8 cellular contexts compared by ENCODE assay signal in genomic region chr3:40452562-40452875, GRCh38. TPM values are rescaled to one million over a fixed set of nuclear protein-coding genes. Genes with fewer than 3 reads are reported as not detected.
A peak's percentile ranks its signal among the peaks of the same experiment; 100 is the strongest.
DNase-seq lines count a peak whose midpoint lies in the region; ATAC-seq and TF ChIP-seq lines count a peak whose summit lies in the region.

No MANE protein-coding gene starts in this region.

- no peak for TF ChIP-seq CTCF in HFF-Myc (IDR thresholded peaks at IDR 0.05; ENCODE audit: low read depth, low read length, missing control alignments)
- TF ChIP-seq CTCF in spleen (IDR thresholded peaks at IDR 0.05 in 8 of 11, conservative IDR thresholded peaks at IDR 0.05 in 3 of 11), result no peak

- peak overlapping the region; percentile 98 for H3K27ac Mint-ChIP-seq in activated CD8-positive, alpha-beta T cell treated with anti-CD3 and anti-CD28 coated beads, Interleukin-2, amount 10 ng/mL, durations not matched to agents 7 days and 5 days

- peaks cover 42% of the 10 kb centered on the region for H3K4me1 Mint-ChIP-seq in activated CD8-positive, alpha-beta T cell treated with anti-CD3 and anti-CD28 coated beads, Interleukin-2, amount 10 ng/mL, durations not matched to agents 7 days and 5 days (ENCODE audit: low read depth)

- H3K27me3 Mint-ChIP-seq in activated CD8-positive, alpha-beta T cell treated with anti-CD3 and anti-CD28 coated beads, Interleukin-2, amount 10 ng/mL, durations not matched to agents 7 days and 5 days (ENCODE audit: low read depth), result no peaks in the 10 kb centered on the region

- peaks cover under 1% of the 10 kb centered on the region for H3K36me3 Mint-ChIP-seq in activated CD8-positive, alpha-beta T cell treated with anti-CD3 and anti-CD28 coated beads, Interleukin-2, amount 10 ng/mL, durations not matched to agents 7 days and 5 days (ENCODE audit: low read depth)

- H3K27ac ChIP-seq in spleen, result peak overlapping the region; percentile 88 to 97 (median 96)

- no peaks in the 10 kb centered on the region for H3K9me3 ChIP-seq in iPS-15b (ENCODE audit: control insufficient read depth, insufficient read depth, low read length)
- no peaks in the 10 kb centered on the region for H3K9me3 ChIP-seq in spleen

- H3K4me3 Mint-ChIP-seq in activated CD8-positive, alpha-beta T cell treated with anti-CD3 and anti-CD28 coated beads, Interleukin-2, amount 10 ng/mL, durations not matched to agents 7 days and 5 days, result peak overlapping the region; percentile 89

- CTCF ChIA-PET in activated CD8-positive, alpha-beta T cell treated with anti-CD3 and anti-CD28 coated beads, Interleukin-2, amount 10 ng/mL, durations not matched to agents 7 days and 5 days (lab: Charles Lee), result interaction anchor here (1.2 to 2.5 kb wide), 3 partner anchors 53 to 144 kb away, joined by 4 to 8 read pairs (median 5); partner anchors contain the start of genes EIF1B and ZNF620

- H3K9ac ChIP-seq in iPS-15b (ENCODE audit: low read depth, low read length), result peak overlapping the region; percentile 84

- H3K4me1 ChIP-seq in iPS-15b (ENCODE audit: control insufficient read depth, insufficient read depth, low read length), result no peaks in the 10 kb centered on the region
- H3K4me1 ChIP-seq in spleen, result peaks cover 11 to 38% (median 24%) of the 10 kb centered on the region in 6 donors

- H3K36me3 ChIP-seq in iPS-15b (ENCODE audit: control insufficient read depth, insufficient read depth, low read length) (no peaks in the 10 kb centered on the region), spleen (peaks cover 0 to 14% (median 2%) of the 10 kb centered on the region in 6 donors)

- POLR2A ChIA-PET in activated CD8-positive, alpha-beta T cell treated with anti-CD3 and anti-CD28 coated beads, Interleukin-2, amount 10 ng/mL, durations not matched to agents 7 days and 5 days (lab: Charles Lee), result interaction anchor here (0.5 to 2.2 kb wide), 5 partner anchors 25 to 283 kb away, joined by 3 to 12 read pairs (median 5); partner anchors contain the start of genes EIF1B and ZNF619

- H3K27me3 ChIP-seq in iPS-15b (ENCODE audit: control insufficient read depth, insufficient read depth, low read length) (no peaks in the 10 kb centered on the region), spleen (replicated peaks in 1 of 7) (no peaks in the 10 kb centered on the region)

- WGBS in spleen, 5 donors, result 0 to 7% (median 3%) methylated on average over 6 to 7 of the region's 7 CpGs

- no peak for ATAC-seq in activated CD8-positive, alpha-beta T cell treated with anti-CD3 and anti-CD28 coated beads, Interleukin-2, amount 10 ng/mL, durations not matched to agents 7 days and 5 days
- ATAC-seq in HG03342 (IDR thresholded peaks at IDR 0.05; ENCODE audit: unreplicated experiment), result no peak
- ATAC-seq in HG02970 (IDR thresholded peaks at IDR 0.05; ENCODE audit: low FRiP score, unreplicated experiment), result no peak
- ATAC-seq in GM21360 (IDR thresholded peaks at IDR 0.05; ENCODE audit: unreplicated experiment), result no peak

- peak overlapping the region; percentile 67 for H3K4me3 ChIP-seq in HFF-Myc (replicated peaks; ENCODE audit: low read depth, low read length)
- peak overlapping the region; percentile 94 for H3K4me3 ChIP-seq in iPS-15b (ENCODE audit: low read depth, low read length)
- H3K4me3 ChIP-seq in spleen, result peak overlapping the region; percentile 36 to 76 (median 58)

- H3K9me3 Mint-ChIP-seq in activated CD8-positive, alpha-beta T cell treated with anti-CD3 and anti-CD28 coated beads, Interleukin-2, amount 10 ng/mL, durations not matched to agents 7 days and 5 days (ENCODE audit: insufficient read depth), result no peaks in the 10 kb centered on the region

- no peak for DNase-seq in HFF-Myc (ENCODE audit: extremely low read depth, low read depth)
- no peak for DNase-seq in activated CD8-positive, alpha-beta T cell treated with anti-CD3 and anti-CD28 coated beads, Interleukin-2, amount 10 ng/mL, durations not matched to agents 7 days and 5 days
- no peak for DNase-seq in spleen
- no peak for DNase-seq in NCI-H82 treated with DMSO at 0.1 percent for 48 hours (lab: John Stamatoyannopoulos, UW; ENCODE audit: unreplicated experiment)

- intact Hi-C loops in spleen (cut with DNase I; ENCODE audit: low total_unique reads), result loop anchor here (10.0 kb wide), 2 partner anchors 72 to 138 kb away; partner anchors contain the start of gene ZNF621

- no peak for TF ChIP-seq POLR2A in spleen (IDR thresholded peaks at IDR 0.05)

RNA-seq across cellular contexts. Expression of gene RPL14, which starts 4.6 kb away (rescaled TPM):
- total RNA-seq in activated CD8-positive, alpha-beta T cell treated with anti-CD3 and anti-CD28 coated beads, Interleukin-2, amount 10 ng/mL, durations not matched to agents 7 days and 5 days, result 1,000 to 10,000 TPM; 1,835 to 1,964 TPM
- total RNA-seq in spleen, result 1,000 to 10,000 TPM in 4 of 7 donors, 100 to 1,000 TPM in 3; 292 to 1,528 (median 1,249) TPM
- polyA plus RNA-seq in spleen, result 1,000 to 10,000 TPM; 1,406 to 2,856 (median 2,495) TPM

RNA-seq across cellular contexts. Expression of gene ZNF619, which starts 24.4 kb away (rescaled TPM):
- total RNA-seq in activated CD8-positive, alpha-beta T cell treated with anti-CD3 and anti-CD28 coated beads, Interleukin-2, amount 10 ng/mL, durations not matched to agents 7 days and 5 days, result 1 to 10 TPM; 6.7 to 8.5 TPM
- 10 to 100 TPM in 6 of 7 donors, 1 to 10 TPM in 1; 8.5 to 20.3 (median 12.8) TPM for total RNA-seq in spleen
- 1 to 10 TPM in 2 of 3 donors, under 1 TPM in 1; 0.89 to 2.4 (median 1.0) TPM for polyA plus RNA-seq in spleen

RNA-seq across cellular contexts. Expression of gene ZNF620, which starts 53.3 kb away (rescaled TPM):
- total RNA-seq in activated CD8-positive, alpha-beta T cell treated with anti-CD3 and anti-CD28 coated beads, Interleukin-2, amount 10 ng/mL, durations not matched to agents 7 days and 5 days, result 1 to 10 TPM; 4.0 to 4.6 TPM
- 1 to 10 TPM; 1.8 to 7.4 (median 5.9) TPM for total RNA-seq in spleen
- polyA plus RNA-seq in spleen, result 1 to 10 TPM; 1.2 to 2.4 (median 1.9) TPM
